ENCODE assay signal across 1 cellular context in genomic region chr20:33859751-33860150, GRCh38.
TF ChIP-seq lines count a peak whose summit lies in the region.

No MANE protein-coding gene starts in this region.

TF ChIP-seq in GM12878, 131 proteins besides CTCF, POLR2A, EP300 and RAD21:
- TF ChIP-seq BMI1 (IDR thresholded peaks at IDR 0.05; ENCODE audit: borderline replicate concordance) = no peak
- TF ChIP-seq RUNX3 (IDR thresholded peaks at IDR 0.05; ENCODE audit: low read length) = no peak
- TF ChIP-seq EED (IDR thresholded peaks at IDR 0.05; ENCODE audit: low read depth) = no peak
- no peak for TF ChIP-seq CEBPZ (IDR thresholded peaks at IDR 0.05; ENCODE audit: low read depth, low read length)
- no peak for TF ChIP-seq FOXK2 (IDR thresholded peaks at IDR 0.05)
- TF ChIP-seq CEBPB (IDR thresholded peaks at IDR 0.05; ENCODE audit: borderline replicate concordance in 1 of 2, low read depth in 2 of 2, low read length in 2 of 2) = no peak
- no peak for TF ChIP-seq MYB (IDR thresholded peaks at IDR 0.05; ENCODE audit: borderline replicate concordance, low read depth, low read length)
- TF ChIP-seq ATF7 (IDR thresholded peaks at IDR 0.05; ENCODE audit: low read depth) = no peak
- no peak for TF ChIP-seq MYC (IDR thresholded peaks at IDR 0.05; ENCODE audit: insufficient read depth, insufficient read length, insufficient replicate concordance, low read length, severe bottlenecking)
- no peak for TF ChIP-seq RELB (IDR thresholded peaks at IDR 0.05; ENCODE audit: low read depth)
- TF ChIP-seq E2F4 (IDR thresholded peaks at IDR 0.05; ENCODE audit: low read depth, low read length) = no peak
- no peak for TF ChIP-seq PAX8 (IDR thresholded peaks at IDR 0.05)
- TF ChIP-seq RB1 (IDR thresholded peaks at IDR 0.05; ENCODE audit: borderline replicate concordance) = no peak
- TF ChIP-seq CHD2 (IDR thresholded peaks at IDR 0.05; ENCODE audit: borderline replicate concordance, low read depth, low read length) = no peak
- no peak for TF ChIP-seq IRF5 (IDR thresholded peaks at IDR 0.05; ENCODE audit: borderline replicate concordance)
- TF ChIP-seq GABPA (IDR thresholded peaks at IDR 0.05; ENCODE audit: low read depth) = no peak
- no peak for TF ChIP-seq ZBTB11 (CRISPR knock-in tag; IDR thresholded peaks at IDR 0.05)
- no peak for TF ChIP-seq SMC3 (IDR thresholded peaks at IDR 0.05; ENCODE audit: borderline replicate concordance, low read length)
- TF ChIP-seq ZNF687 (IDR thresholded peaks at IDR 0.05) = no peak
- TF ChIP-seq PML (IDR thresholded peaks at IDR 0.05; ENCODE audit: low read length) = no peak
